Comparison of ENCODE assay signal across 12 cellular contexts in genomic region chr20:4017051-4017702, GRCh38. TPM values are rescaled to one million over a fixed set of nuclear protein-coding genes. Genes with fewer than 3 reads are reported as not detected.
DNase-seq lines count a peak whose midpoint lies in the region; ATAC-seq and TF ChIP-seq lines count a peak whose summit lies in the region.
"Had no signal": no experiment of that assay in that cellular context is flagged by ENCODE, and none has a peak within 500 bp of the region (broad histone marks: within the 10 kb centered on the region; RNA-seq: fewer than 3 reads in every experiment).

No MANE protein-coding gene starts in this region.

- H2BK12ac ChIP-seq in H9 (ENCODE audit: insufficient read length, low read depth, low read length), result no peak overlapping the region

- H3K4me1 ChIP-seq in CD4-positive, CD25-positive, alpha-beta regulatory T cell (ENCODE audit: control insufficient read depth, insufficient read depth, low read length, poor library complexity, severe bottlenecking), result peaks cover 11% of the 10 kb centered on the region
- H3K4me1 ChIP-seq in H9 (ENCODE audit: insufficient read depth, low read length), result peaks cover 9% of the 10 kb centered on the region; the same call in 1 of the 2 replicates
- peaks cover 26 to 44% (median 40%) of the 10 kb centered on the region in 4 donors for H3K4me1 ChIP-seq in upper lobe of left lung

- TF ChIP-seq CTCF in H9 (conservative IDR thresholded peaks at IDR 0.05) (no peak), upper lobe of left lung (IDR thresholded peaks at IDR 0.05) (no peak)

- H3K4me3 Mint-ChIP-seq in CD4-positive, CD25-positive, alpha-beta regulatory T cell, result peak overlapping the region; percentile 70 to 92 (median 85)
- H3K4me3 Mint-ChIP-seq in H9 (peak overlapping the region in 1 of 2 experiments; percentile 61; a peak in 4 of 5 replicates), T-cell (peak overlapping the region; percentile 48 to 65 (median 61)), memory B cell (peak overlapping the region; percentile 77)

- POLR2A ChIA-PET in T-cell (lab: Charles Lee), result no interaction called here

- no peaks in the 10 kb centered on the region for H3K27me3 ChIP-seq in CD4-positive, CD25-positive, alpha-beta regulatory T cell (ENCODE audit: control insufficient read depth, insufficient read depth, low read length)
- no peaks in the 10 kb centered on the region; the same call in 1 of the 2 replicates for H3K27me3 ChIP-seq in H9 (ENCODE audit: insufficient read depth, low read length)
- H3K27me3 ChIP-seq in upper lobe of left lung, result no peaks in the 10 kb centered on the region

- no peak overlapping the region for H2BK120ac ChIP-seq in H9 (ENCODE audit: low read depth, low read length, poor library complexity, severe bottlenecking)

- no peak overlapping the region for H3K14ac ChIP-seq in H9 (ENCODE audit: insufficient read depth, low read length)

- H3K27ac ChIP-seq in CD4-positive, CD25-positive, alpha-beta regulatory T cell (ENCODE audit: insufficient read depth, low read length, poor library complexity, severe bottlenecking), result no peak overlapping the region
- H3K27ac ChIP-seq in H9 (ENCODE audit: insufficient read length, low read depth, low read length) (no peak overlapping the region), upper lobe of left lung (peak overlapping the region in 2 of 4 donors; percentile 52 to 72)

- no peaks in the 10 kb centered on the region for H3K79me1 ChIP-seq in H9 (ENCODE audit: insufficient read depth, low read depth, low read length, poor library complexity, severe bottlenecking)

- no peak for ATAC-seq in CD4-positive, CD25-positive, alpha-beta regulatory T cell (ENCODE audit: low read depth in 2 of 2)
- ATAC-seq in T-cell (replicated peaks in 1 of 4) (no peak), memory B cell (ENCODE audit: low read depth) (no peak), upper lobe of left lung (ENCODE audit: low FRiP score in 2 of 2) (no peak), GM21360 (IDR thresholded peaks at IDR 0.05; ENCODE audit: unreplicated experiment) (no peak)

- no peak for TF ChIP-seq EP300 in upper lobe of left lung (IDR thresholded peaks at IDR 0.05)

- peaks cover 14% of the 10 kb centered on the region for H3K27me3 Mint-ChIP-seq in CD4-positive, CD25-positive, alpha-beta regulatory T cell
- H3K27me3 Mint-ChIP-seq in H9 (ENCODE audit: low read depth), result peaks cover 19% of the 10 kb centered on the region
- H3K27me3 Mint-ChIP-seq in T-cell, result peaks cover 2% of the 10 kb centered on the region in 2 donors
- H3K27me3 Mint-ChIP-seq in memory B cell, result peaks cover 10% of the 10 kb centered on the region

- peak overlapping the region; percentile 3 for H3K4me2 ChIP-seq in H9 (ENCODE audit: insufficient read depth, insufficient read length, low read length)

- peak in 1 of 3 donors; percentile 33 for DNase-seq in CD4-positive, CD25-positive, alpha-beta regulatory T cell
- no peak for DNase-seq in H9
- no peak for DNase-seq in T-cell
- no peak for DNase-seq in memory B cell (ENCODE audit: low spot score in 2 of 2)
- no peak for DNase-seq in NCI-H774 (lab: John Stamatoyannopoulos, UW)
- DNase-seq in upper lobe of left lung, result no peak
- DNase-seq in NCI-H1694 treated with DMSO at 0.1 percent for 48 hours (lab: John Stamatoyannopoulos, UW), result no peak
- DNase-seq: activated effector memory CD4-positive, alpha-beta T cell treated with anti-CD3 and anti-CD28 coated beads, Interleukin-2, amount 50 U/mL, for 16 hours; DMS79; H7; NCI-H226 had no signal

- peak overlapping the region; percentile 59 to 81 (median 68) for H3K27ac Mint-ChIP-seq in CD4-positive, CD25-positive, alpha-beta regulatory T cell
- H3K27ac Mint-ChIP-seq in H9, result peak overlapping the region; percentile 32 to 81 (median 44); a peak in 6 of 7 replicates
- H3K27ac Mint-ChIP-seq in T-cell, result peak overlapping the region; percentile 50 to 74
- H3K27ac Mint-ChIP-seq in memory B cell, result no peak overlapping the region

- no peak overlapping the region for H3K18ac ChIP-seq in H9 (ENCODE audit: insufficient read length, low read depth, low read length)

- no peak overlapping the region for H2AK5ac ChIP-seq in H9 (ENCODE audit: insufficient read length, low read length)

- H4K5ac ChIP-seq in H9 (ENCODE audit: insufficient read length, low read depth, low read length), result no peak overlapping the region

- no peak overlapping the region for H2BK15ac ChIP-seq in H9 (ENCODE audit: low read depth, low read length)

- no peak overlapping the region for H4K91ac ChIP-seq in H9 (ENCODE audit: insufficient read length, low read depth, low read length)

- no peaks in the 10 kb centered on the region for H4K20me1 ChIP-seq in H9 (ENCODE audit: control insufficient read depth, insufficient read depth, insufficient read length)

- H3K9me3 ChIP-seq in CD4-positive, CD25-positive, alpha-beta regulatory T cell (ENCODE audit: control insufficient read depth in 2 of 2, low read length in 2 of 2), result no peaks in the 10 kb centered on the region
- no peaks in the 10 kb centered on the region for H3K9me3 ChIP-seq in H9 (ENCODE audit: control insufficient read depth, low read depth, low read length)
- no peaks in the 10 kb centered on the region for H3K9me3 ChIP-seq in upper lobe of left lung

- H3K56ac ChIP-seq in H9 (ENCODE audit: insufficient read length, low read depth, low read length), result no peak overlapping the region

- no peak overlapping the region for H2BK20ac ChIP-seq in H9 (ENCODE audit: low read depth, low read length, poor library complexity, severe bottlenecking)

- WGBS in H9 (ENCODE audit: extremely low coverage, insufficient read length, low lambda C conversion rate), result no CpG with 5 or more reads among the region's 2 CpGs
- 41 to 72% methylated on average over 2 of the region's 2 CpGs for WGBS in upper lobe of left lung, 2 donors

- no peak overlapping the region for H3K23ac ChIP-seq in H9 (ENCODE audit: insufficient read length, low read depth, low read length)

- H3K4me3 ChIP-seq in CD4-positive, CD25-positive, alpha-beta regulatory T cell (ENCODE audit: low read depth, low read length), result no peak overlapping the region
- no peak overlapping the region for H3K4me3 ChIP-seq in upper lobe of left lung

- H2AFZ ChIP-seq in H9 (ENCODE audit: low read length), result no peak overlapping the region

- no peak for TF ChIP-seq POLR2A in upper lobe of left lung (IDR thresholded peaks at IDR 0.05)

- CTCF ChIA-PET in T-cell (lab: Charles Lee), result interaction anchor here in 1 of 2 donors (0.5 kb wide), 1 partner anchor 122 kb away, joined by 5 read pairs; no protein-coding TSS in a partner anchor

- no peak overlapping the region for H2BK5ac ChIP-seq in H9 (ENCODE audit: insufficient read length, low read length)

- H3K9me3 Mint-ChIP-seq in CD4-positive, CD25-positive, alpha-beta regulatory T cell, result no peaks in the 10 kb centered on the region
- H3K9me3 Mint-ChIP-seq in H9 (no peaks in the 10 kb centered on the region; a peak in 1 of 5 replicates), T-cell (no peaks in the 10 kb centered on the region), memory B cell (no peaks in the 10 kb centered on the region)

- no peak overlapping the region for H3T11ph ChIP-seq in H9 (ENCODE audit: low read length)

- no peak overlapping the region for H3K4ac ChIP-seq in H9 (ENCODE audit: low read depth, low read length)

- H3K36me3 Mint-ChIP-seq in CD4-positive, CD25-positive, alpha-beta regulatory T cell, result no peaks in the 10 kb centered on the region
- H3K36me3 Mint-ChIP-seq in H9 (ENCODE audit: insufficient read depth in 1 of 3, low read depth in 3 of 3) (peaks cover 0 to 2% (median 0%) of the 10 kb centered on the region in 3 experiments; a peak in 1 of 7 replicates), T-cell (no peaks in the 10 kb centered on the region), memory B cell (no peaks in the 10 kb centered on the region)

- H3K4me1 Mint-ChIP-seq in CD4-positive, CD25-positive, alpha-beta regulatory T cell, result peaks cover 7 to 30% (median 15%) of the 10 kb centered on the region in 4 donors
- peaks cover 47 to 54% of the 10 kb centered on the region in 2 experiments for H3K4me1 Mint-ChIP-seq in H9
- H3K4me1 Mint-ChIP-seq in T-cell, result peaks cover 24 to 31% (median 30%) of the 10 kb centered on the region in 3 donors
- peaks cover 21% of the 10 kb centered on the region for H3K4me1 Mint-ChIP-seq in memory B cell

- H3K23me2 ChIP-seq in H9 (ENCODE audit: insufficient read length, low read depth, low read length, poor library complexity, severe bottlenecking), result peaks cover 6% of the 10 kb centered on the region

- no peaks in the 10 kb centered on the region; the same call in 1 of the 2 replicates for H3K79me2 ChIP-seq in H9 (ENCODE audit: insufficient read depth, low read length)

- H3K9ac ChIP-seq in H9 (ENCODE audit: extremely low read depth, insufficient read length, low read length), result no peak overlapping the region

- no peaks in the 10 kb centered on the region for H3K36me3 ChIP-seq in CD4-positive, CD25-positive, alpha-beta regulatory T cell (ENCODE audit: control insufficient read depth, insufficient read depth, low read length)
- no peaks in the 10 kb centered on the region for H3K36me3 ChIP-seq in upper lobe of left lung

- H4K8ac ChIP-seq in H9 (replicated peaks; ENCODE audit: insufficient read length, low read depth, low read length), result no peak overlapping the region

RNA-seq across cellular contexts. Expression of gene RNF24, which starts 1.8 kb away (rescaled TPM):
- total RNA-seq in CD4-positive, CD25-positive, alpha-beta regulatory T cell, result 6.9 TPM
- polyA plus RNA-seq in CD4-positive, CD25-positive, alpha-beta regulatory T cell, result 1 to 10 TPM; 4.6 to 8.9 (median 7.6) TPM
- total RNA-seq in H9 (2021) (19.2 and 20.4 TPM in 2 replicates), T-cell (10 to 100 TPM in 4 of 5 donors, 1 to 10 TPM in 1; 6.9 to 31.7 (median 23.7) TPM), upper lobe of left lung (10 to 100 TPM; 12.0 to 28.8 (median 19.3) TPM)
